Comparison of ENCODE assay signal across 8 cellular contexts in the genomic region with DNA sequence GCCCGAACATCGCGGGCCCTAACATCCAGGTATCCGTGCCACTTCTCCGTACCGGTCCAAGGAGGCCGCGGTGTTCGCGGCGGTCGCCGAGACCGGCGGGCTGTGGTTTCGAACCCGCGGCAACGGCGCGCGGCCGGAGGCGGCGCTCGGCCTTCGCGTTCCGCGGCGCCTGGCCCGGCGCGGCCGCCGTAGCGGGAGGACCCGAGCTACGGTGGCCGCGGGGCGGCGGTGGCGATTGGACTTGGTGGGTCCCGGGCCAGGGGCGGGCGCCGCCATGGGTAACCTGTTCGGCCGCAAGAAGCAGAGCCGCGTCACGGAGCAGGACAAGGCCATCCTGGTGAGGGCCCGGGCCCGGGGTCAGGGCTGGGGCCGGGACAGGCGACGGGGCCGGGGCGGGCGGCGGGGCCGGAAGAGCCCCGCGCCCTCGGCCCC. TPM values are rescaled to one million over a fixed set of nuclear protein-coding genes. Genes with fewer than 3 reads are reported as not detected.
DNase-seq lines count a peak whose midpoint lies in the region; ATAC-seq and TF ChIP-seq lines count a peak whose summit lies in the region.

A gene (plus strand): TSS at position 197 of the 432 bp plus-strand sequence. CDS start 78 bp downstream, at position 275.

- H3K36me3 Mint-ChIP-seq in activated naive CD8-positive, alpha-beta T cell treated with anti-CD3 and anti-CD28 coated beads, Interleukin-2, amount 10 ng/mL, durations not matched to agents 7 days and 5 days: peaks cover 3% of the 10 kb centered on the region

- H3K4me1 ChIP-seq in IMR-90 (ENCODE audit: control insufficient read depth, insufficient read depth, low read length): peaks cover 5% of the 10 kb centered on the region
- H3K4me1 ChIP-seq in ovary (ENCODE audit: insufficient read depth): peaks cover 6% of the 10 kb centered on the region
- peaks cover 5% of the 10 kb centered on the region for H3K4me1 ChIP-seq in thymus (ENCODE audit: control insufficient read depth, insufficient read depth, low read length)

- in situ Hi-C loops in IMR-90 (cut with MboI; ENCODE audit: low sequenced_read_pairs): no loop called here

- POLR2A ChIA-PET in IMR-90 (lab: Charles Lee; ENCODE audit: unreplicated experiment): no interaction called here
- POLR2A ChIA-PET in activated naive CD8-positive, alpha-beta T cell treated with anti-CD3 and anti-CD28 coated beads, Interleukin-2, amount 10 ng/mL, durations not matched to agents 7 days and 5 days (lab: Charles Lee): interaction anchor here (0.6 to 2.5 kb wide), 8 partner anchors 13 to 354 kb away, joined by 3 to 8 read pairs (median 3); no protein-coding TSS in a partner anchor

- 0% methylated on average over 45 of the region's 66 CpGs; no CpG with 5 or more reads in 1 of the 2 experiments for WGBS in IMR-90 (ENCODE audit: extremely low coverage in 2 of 2, insufficient read length in 1 of 2), 2 experiments
- 0 to 1% (median 0%) methylated on average over 56 to 66 of the region's 66 CpGs for WGBS in ovary, 3 donors
- under 1% methylated on average over 66 of the region's 66 CpGs for WGBS in thymus

- H3K4me1 Mint-ChIP-seq in activated naive CD8-positive, alpha-beta T cell treated with anti-CD3 and anti-CD28 coated beads, Interleukin-2, amount 10 ng/mL, durations not matched to agents 7 days and 5 days: peaks cover 15% of the 10 kb centered on the region

- H3K9me3 ChIP-seq in IMR-90 (ENCODE audit: control insufficient read depth, insufficient read depth, low read length) (no peaks in the 10 kb centered on the region), ovary (no peaks in the 10 kb centered on the region), thymus (ENCODE audit: control insufficient read depth) (no peaks in the 10 kb centered on the region)

- H2AK5ac ChIP-seq in IMR-90 (ENCODE audit: low read depth, low read length): peak within 1 kb of the TSS; percentile 79; the same call in 1 of the 2 replicates

- TF ChIP-seq EP300 in ovary (IDR thresholded peaks at IDR 0.05): no peak

- CTCF ChIA-PET in IMR-90 (lab: Yijun Ruan, JAX): no interaction called here

- peak within 1 kb of the TSS; percentile 85 for H3K27ac ChIP-seq in IMR-90 (ENCODE audit: insufficient read depth, low read length)
- peak within 1 kb of the TSS; percentile 67 to 85 for H3K27ac ChIP-seq in ovary
- H3K27ac ChIP-seq in thymus (ENCODE audit: low read depth): peak within 1 kb of the TSS; percentile 25

- H3K4me3 Mint-ChIP-seq in activated naive CD8-positive, alpha-beta T cell treated with anti-CD3 and anti-CD28 coated beads, Interleukin-2, amount 10 ng/mL, durations not matched to agents 7 days and 5 days: peak within 1 kb of the TSS; percentile 73

- H3K27me3 ChIP-seq in IMR-90 (ENCODE audit: control insufficient read depth, insufficient read depth, low read length) (no peaks in the 10 kb centered on the region), ovary (no peaks in the 10 kb centered on the region), thymus (ENCODE audit: control insufficient read depth, insufficient read depth) (peaks cover 2% of the 10 kb centered on the region)

- H2AK9ac ChIP-seq in IMR-90 (replicated peaks; ENCODE audit: low read depth, low read length, poor library complexity): peak within 1 kb of the TSS; percentile 96

- dilution Hi-C loops in IMR-90 (cut with HindIII; ENCODE audit: low sequenced_read_pairs, unreplicated experiment): no loop called here

- H2BK120ac ChIP-seq in IMR-90 (ENCODE audit: low read depth, low read length): peak within 1 kb of the TSS; percentile 85

- 0 out of 3 replicates have a peak within 1 kb of the TSS, but pooled peaks have one; percentile 85 for H2BK15ac ChIP-seq in IMR-90 (ENCODE audit: low read depth, low read length)

- H4K91ac ChIP-seq in IMR-90 (ENCODE audit: insufficient read depth, low read depth, low read length): peak within 1 kb of the TSS; percentile 87

- TF ChIP-seq RAD21 in IMR-90 (IDR thresholded peaks at IDR 0.05; ENCODE audit: low read length): no peak

- no peaks in the 10 kb centered on the region for H3K9me1 ChIP-seq in IMR-90 (ENCODE audit: insufficient read depth, low read length)

- peak within 1 kb of the TSS; percentile 94 for H3K18ac ChIP-seq in IMR-90 (ENCODE audit: low read depth, low read length)

- H3K14ac ChIP-seq in IMR-90 (replicated peaks; ENCODE audit: low read depth, low read length): peak within 1 kb of the TSS; percentile 99

- peak; percentile 83 for ATAC-seq in IMR-90 (ENCODE audit: low read depth)
- peak; percentile 60 for ATAC-seq in activated naive CD8-positive, alpha-beta T cell treated with anti-CD3 and anti-CD28 coated beads, Interleukin-2, amount 10 ng/mL, durations not matched to agents 7 days and 5 days (ENCODE audit: low read depth)
- ATAC-seq in Right ventricle myocardium inferior: peak; percentile 61

- H3K56ac ChIP-seq in IMR-90 (ENCODE audit: extremely low read depth, insufficient read depth, low read length): peak within 1 kb of the TSS; percentile 81

- no peak within 1 kb of the TSS for H2BK20ac ChIP-seq in IMR-90 (ENCODE audit: low read depth, low read length)

- peak within 1 kb of the TSS; percentile 82 for H2BK5ac ChIP-seq in IMR-90 (ENCODE audit: low read depth, low read length, poor library complexity, severe bottlenecking)

- H4K5ac ChIP-seq in IMR-90 (ENCODE audit: low read depth, low read length): peak within 1 kb of the TSS; percentile 98

- H3K9ac ChIP-seq in IMR-90 (ENCODE audit: low read depth, low read length): peak within 1 kb of the TSS; percentile 98

- H3K79me1 ChIP-seq in IMR-90 (ENCODE audit: low read depth in 1 of 2, low read length in 2 of 2): peaks cover 14 to 26% of the 10 kb centered on the region in 2 experiments; a peak in 3 of 4 replicates

- peaks cover 5% of the 10 kb centered on the region for H3K27me3 Mint-ChIP-seq in activated naive CD8-positive, alpha-beta T cell treated with anti-CD3 and anti-CD28 coated beads, Interleukin-2, amount 10 ng/mL, durations not matched to agents 7 days and 5 days

- intact Hi-C loops in IMR-90 (cut with micrococcal nuclease) (no loop called here), Right ventricle myocardium inferior (cut with DNase I) (no loop called here), ovary (cut with DNase I) (loop anchor here (2.0 to 10.0 kb wide), 6 partner anchors 46 to 243 kb away; a partner anchor contains a TSS)

- H3K36me3 ChIP-seq in IMR-90 (ENCODE audit: control insufficient read depth, insufficient read depth, low read length) (peaks cover 15% of the 10 kb centered on the region), ovary (no peaks in the 10 kb centered on the region), thymus (ENCODE audit: control insufficient read depth, insufficient read depth) (peaks cover 19% of the 10 kb centered on the region)

- TF ChIP-seq POLR2A in IMR-90 (IDR thresholded peaks at IDR 0.05; ENCODE audit: low read depth, low read length): no peak
- no peak for TF ChIP-seq POLR2A in ovary (IDR thresholded peaks at IDR 0.05)

- no peaks in the 10 kb centered on the region; the same call in 1 of the 2 replicates for H4K20me1 ChIP-seq in IMR-90 (ENCODE audit: insufficient read depth, low read length)

- peak within 1 kb of the TSS; percentile 73 for H3K27ac Mint-ChIP-seq in activated naive CD8-positive, alpha-beta T cell treated with anti-CD3 and anti-CD28 coated beads, Interleukin-2, amount 10 ng/mL, durations not matched to agents 7 days and 5 days

- TF ChIP-seq CTCF in IMR-90 (conservative IDR thresholded peaks at IDR 0.05; ENCODE audit: low read depth, low read length) (peak; percentile 33; the same call in 1 of the 2 replicates), ovary (IDR thresholded peaks at IDR 0.05) (peak in 2 of 3 donors; percentile 78 to 83)

- DNase-seq in NCI-H748 (lab: John Stamatoyannopoulos, UW; ENCODE audit: unreplicated experiment) (peak; percentile 79), NCI-H748 treated with DMSO at 0.1 percent for 48 hours (lab: John Stamatoyannopoulos, UW) (no peak), IMR-90 (peak; percentile 76), SW480 (ENCODE audit: low spot score) (peak; percentile 60), Right ventricle myocardium inferior (ENCODE audit: missing footprints) (peak; percentile 93), ovary (peak; percentile 71 to 88 (median 82))
- peak; percentile 90 for DNase-seq in activated naive CD8-positive, alpha-beta T cell treated with anti-CD3 and anti-CD28 coated beads, Interleukin-2, amount 10 ng/mL, durations not matched to agents 7 days and 5 days

- H2AFZ ChIP-seq in IMR-90 (replicated peaks; ENCODE audit: low read length, poor library complexity): peak within 1 kb of the TSS; percentile 100

- H3K23ac ChIP-seq in IMR-90 (ENCODE audit: low read depth, low read length): peak within 1 kb of the TSS; percentile 86

- H3K4me3 ChIP-seq in IMR-90 (ENCODE audit: insufficient read depth, low read depth, low read length) (peak within 1 kb of the TSS; percentile 87), ovary (peak within 1 kb of the TSS; percentile 84), thymus (ENCODE audit: low read length) (peak within 1 kb of the TSS; percentile 96)

- BruUV-seq in IMR-90 (replicated peaks; lab: Mats Ljungman, UMichigan): no TSS peak

- H3K4me2 ChIP-seq in IMR-90 (ENCODE audit: low read depth, low read length): peak within 1 kb of the TSS; percentile 94

- peak within 1 kb of the TSS; percentile 99 for H4K8ac ChIP-seq in IMR-90 (ENCODE audit: low read depth in 2 of 2, low read length in 2 of 2)

- peak within 1 kb of the TSS; percentile 94 for H3K4ac ChIP-seq in IMR-90 (ENCODE audit: low read depth, low read length)

- no peaks in the 10 kb centered on the region for H3K9me3 Mint-ChIP-seq in activated naive CD8-positive, alpha-beta T cell treated with anti-CD3 and anti-CD28 coated beads, Interleukin-2, amount 10 ng/mL, durations not matched to agents 7 days and 5 days

TF ChIP-seq in IMR-90, 13 proteins besides CTCF, POLR2A, EP300 and RAD21 (continues in another document):
- no peak for TF ChIP-seq SMC3 (IDR thresholded peaks at IDR 0.05; ENCODE audit: low read depth, low read length)
- TF ChIP-seq CHD1 (IDR thresholded peaks at IDR 0.05; ENCODE audit: low read depth, low read length): no peak; the same call in 1 of the 2 replicates
- TF ChIP-seq NFE2L2 (IDR thresholded peaks at IDR 0.05; ENCODE audit: low read depth, low read length): no peak
- TF ChIP-seq BHLHE40 (IDR thresholded peaks at IDR 0.05; ENCODE audit: low read depth, low read length): no peak
- no peak for TF ChIP-seq FOS (IDR thresholded peaks at IDR 0.05; ENCODE audit: low read depth, low read length)
- TF ChIP-seq MXI1 (IDR thresholded peaks at IDR 0.05; ENCODE audit: borderline replicate concordance, low read depth, low read length): no peak

RNA-seq across cellular contexts. Expression of the gene that starts here (rescaled TPM):
- total RNA-seq in IMR-90 (2012; rRNA removed) (5.0 and 7.2 TPM in 2 replicates), Right ventricle myocardium inferior (19.0 TPM), ovary (10 to 100 TPM; 18.5 to 29.7 (median 26.5) TPM)
- polyA plus RNA-seq in IMR-90 (2012; rRNA removed) (40.3 and 44.2 TPM in 2 replicates), ovary (10 to 100 TPM; 25.6 to 27.5 TPM), thymus (30.8 TPM)
- polyA plus RNA-seq in IMR-90 (2012; cell fraction: cytosol; rRNA removed): 36.0 and 41.8 TPM in 2 replicates
- 18.8 and 27.5 TPM in 2 replicates for polyA plus RNA-seq in IMR-90 (2012; cell fraction: nucleus; rRNA removed; ENCODE audit: low replicate concordance)
- total RNA-seq in activated naive CD8-positive, alpha-beta T cell treated with anti-CD3 and anti-CD28 coated beads, Interleukin-2, amount 10 ng/mL, durations not matched to agents 7 days and 5 days: 10 to 100 TPM; 32.5 to 33.0 TPM

Comparison
In these comparisons a context has a peak if more than half of its experiments do, and no peak if none do; other contexts are left out.
1. H3K27ac ChIP-seq: peak in every context shown above with its lines; median percentile 85 in IMR-90; 76 in ovary; 25 in thymus.
2. intact Hi-C loops: an anchor here in ovary (2.0 to 10.0 kb wide); none called in IMR-90 and Right ventricle myocardium inferior.